ENCODE assay signal across 10 cellular contexts in genomic region chr1:27455166-27455811, GRCh38. TPM values are rescaled to one million over a fixed set of nuclear protein-coding genes. Genes with fewer than 3 reads are reported as not detected.
DNase-seq lines count a peak whose midpoint lies in the region; ATAC-seq and TF ChIP-seq lines count a peak whose summit lies in the region.
"Had no signal": no experiment of that assay in that cellular context is flagged by ENCODE, and none has a peak within 500 bp of the region (broad histone marks: within the 10 kb centered on the region; RNA-seq: fewer than 3 reads in every experiment).

No MANE protein-coding gene starts in this region.

- H3K4me2 ChIP-seq in mammary epithelial cell (ENCODE audit: insufficient read depth, low read depth, low read length): peak overlapping the region; percentile 45

- DNase-seq in stimulated activated CD4-positive, alpha-beta T cell treated with anti-CD3 and anti-CD28 coated beads, Interleukin-15, amount 100 ng/mL, for 24 hours: peak; percentile 22
- no peak for DNase-seq in stimulated activated CD4-positive, alpha-beta T cell treated with anti-CD3 and anti-CD28 coated beads, Interleukin-4, amount 100 ng/mL, for 1 hour
- DNase-seq in mammary epithelial cell (peak; percentile 72), uterus (no peak)
- DNase-seq in stimulated activated naive CD4-positive, alpha-beta T cell treated with Interleukin-2 at 50 U/mL for 16 hours (lab: John Stamatoyannopoulos, UW): no peak
- DNase-seq: effector CD8-positive, alpha-beta T cell; NCI-H446 had no signal

- WGBS in mammary epithelial cell (ENCODE audit: low coverage, missing lambda C conversion rate): 23% methylated on average over 5 of the region's 5 CpGs
- 100% methylated on average over 3 to 4 of the region's 5 CpGs for WGBS in mesodermal cell (ENCODE audit: insufficient coverage in 2 of 2), 2 experiments

- peak overlapping the region; percentile 42 for H3K27ac ChIP-seq in mammary epithelial cell (ENCODE audit: insufficient read depth, low read depth, low read length)
- peak overlapping the region; percentile 57 for H3K27ac ChIP-seq in mesodermal cell (ENCODE audit: low read depth, low read length, severe bottlenecking)
- H3K27ac ChIP-seq in uterus: peak overlapping the region; percentile 33

- H4K20me1 ChIP-seq in mammary epithelial cell (ENCODE audit: insufficient read depth, low read length): no peaks in the 10 kb centered on the region

- BruUV-seq in mammary epithelial cell (replicated peaks; lab: Mats Ljungman, UMichigan): no TSS peak

- TF ChIP-seq POLR2A in uterus (IDR thresholded peaks at IDR 0.05): no peak

- ATAC-seq in HG02840 (IDR thresholded peaks at IDR 0.05; ENCODE audit: low FRiP score, unreplicated experiment) (no peak), HG03354 (IDR thresholded peaks at IDR 0.05; ENCODE audit: poor library complexity, severe bottlenecking, unreplicated experiment) (no peak)

- H3K27me3 ChIP-seq in mammary epithelial cell (ENCODE audit: insufficient read depth, low read length): no peaks in the 10 kb centered on the region
- no peaks in the 10 kb centered on the region for H3K27me3 ChIP-seq in uterus

- no peak overlapping the region for H2AFZ ChIP-seq in mammary epithelial cell (ENCODE audit: low read depth, low read length)

- intact Hi-C loops in mammary epithelial cell (cut with micrococcal nuclease) (no loop called here), uterus (cut with DNase I; ENCODE audit: low total_unique reads) (no loop called here)

- no peak overlapping the region for H3K9ac ChIP-seq in mammary epithelial cell (ENCODE audit: insufficient read depth, low read length)

- H3K4me1 ChIP-seq in mammary epithelial cell (ENCODE audit: insufficient read depth, low read length): peaks cover 13% of the 10 kb centered on the region
- no peaks in the 10 kb centered on the region for H3K4me1 ChIP-seq in mesodermal cell (ENCODE audit: control insufficient read depth, insufficient read depth, low read length, poor library complexity, severe bottlenecking)
- peaks cover 0 to 6% of the 10 kb centered on the region in 2 donors for H3K4me1 ChIP-seq in uterus

- dilution Hi-C loops in mammary epithelial cell (cut with HindIII; ENCODE audit: low sequenced_read_pairs): no loop called here

- H3K36me3 ChIP-seq in mammary epithelial cell (ENCODE audit: insufficient read depth, low read length) (peaks cover 3% of the 10 kb centered on the region), mesodermal cell (ENCODE audit: control insufficient read depth, insufficient read depth, low read length) (peaks cover 20% of the 10 kb centered on the region), uterus (no peaks in the 10 kb centered on the region)

- H3K4me3 ChIP-seq in mammary epithelial cell (replicated peaks in 1 of 3; ENCODE audit: insufficient read depth in 1 of 3, low read depth in 2 of 3, low read length in 3 of 3): no peak overlapping the region
- no peak overlapping the region for H3K4me3 ChIP-seq in mesodermal cell (ENCODE audit: extremely low read depth, insufficient read depth, low read length, poor library complexity, severe bottlenecking)
- H3K4me3 ChIP-seq in uterus: no peak overlapping the region

- peaks cover 92% of the 10 kb centered on the region for H3K79me2 ChIP-seq in mammary epithelial cell (ENCODE audit: insufficient read depth, low read length)

- CTCF ChIA-PET in mammary epithelial cell (lab: Charles Lee; ENCODE audit: low non-redundant PET): interaction anchor here (0.7 kb wide), 1 partner anchor 58 kb away, joined by 3 read pairs; no protein-coding TSS in a partner anchor

- H3K9me3 ChIP-seq in mammary epithelial cell (replicated peaks; ENCODE audit: insufficient read depth, low read length) (no peaks in the 10 kb centered on the region), mesodermal cell (ENCODE audit: control insufficient read depth, low read length) (no peaks in the 10 kb centered on the region), uterus (no peaks in the 10 kb centered on the region)

- in situ Hi-C loops in mammary epithelial cell (cut with MboI; ENCODE audit: low sequenced_read_pairs in 2 of 2): no loop called here

- TF ChIP-seq CTCF in mammary epithelial cell (conservative IDR thresholded peaks at IDR 0.05 in 1 of 2, IDR thresholded peaks at IDR 0.05 in 1 of 2; ENCODE audit: extremely low read depth in 1 of 2, insufficient read depth in 1 of 2, low read depth in 1 of 2, low read length in 2 of 2) (no peak), uterus (IDR thresholded peaks at IDR 0.05) (no peak)

RNA-seq across cellular contexts. Expression of gene WASF2, which starts 34.7 kb away (rescaled TPM):
- total RNA-seq in mammary epithelial cell: 100 to 1,000 TPM in 1 of 2 donors, 10 to 100 TPM in 1; 32.2 to 138 TPM
- 58.1 TPM for polyA plus RNA-seq in mammary epithelial cell
- 246 TPM for polyA minus RNA-seq in mammary epithelial cell
- polyA plus RNA-seq in mesodermal cell (2013, experiment 1 of 2): 98.9 TPM
- polyA plus RNA-seq in mesodermal cell (2013, experiment 2 of 2): 92.9 TPM
- 100 to 1,000 TPM in 1 of 4 donors, 10 to 100 TPM in 3; 27.2 to 178 (median 41.1) TPM for total RNA-seq in uterus

Comparison
In these comparisons a context has a peak if more than half of its experiments do, and no peak if none do; other contexts are left out.
1. DNase-seq: peak in stimulated activated CD4-positive, alpha-beta T cell treated with anti-CD3 and anti-CD28 coated beads, Interleukin-15, amount 100 ng/mL, for 24 hours (single experiment) and mammary epithelial cell (single experiment); none in stimulated activated CD4-positive, alpha-beta T cell treated with anti-CD3 and anti-CD28 coated beads, Interleukin-4, amount 100 ng/mL, for 1 hour (single experiment), uterus (0 of 2) and stimulated activated naive CD4-positive, alpha-beta T cell treated with Interleukin-2 at 50 U/mL for 16 hours (single experiment).
2. Peak in every context shown above with its lines, with median percentiles within 50 percentile points of each other: H3K27ac ChIP-seq.